Comparison of ENCODE assay signal across 8 cellular contexts in genomic region chr3:46098319-46098761, GRCh38.
A peak's percentile ranks its signal among the peaks of the same experiment; 100 is the strongest.
DNase-seq lines count a peak whose midpoint lies in the region; ATAC-seq, FAIRE-seq and TF ChIP-seq lines count a peak whose summit lies in the region.

No MANE protein-coding gene starts in this region.

- H3K4me3 ChIP-seq in bronchial epithelial cell (ENCODE audit: low read depth, low read length): no peak overlapping the region
- no peak overlapping the region for H3K4me3 ChIP-seq in rectal smooth muscle tissue (ENCODE audit: low read length)

- DNase-seq in GM12892 (ENCODE audit: insufficient read length): peak; percentile 30
- DNase-seq in RPMI8226: peak; percentile 83
- DNase-seq in bronchial epithelial cell (ENCODE audit: low read depth): peak; percentile 44
- DNase-seq in NCI-H1048 (lab: John Stamatoyannopoulos, UW): no peak
- DNase-seq in urothelium cell line (ENCODE audit: low spot score): no peak
- no peak for DNase-seq in OCI-M2 (lab: John Stamatoyannopoulos, UW; ENCODE audit: unreplicated experiment)

- H3K27me3 ChIP-seq in bronchial epithelial cell (ENCODE audit: control insufficient read depth, insufficient read depth, low read length) (no peaks in the 10 kb centered on the region), rectal smooth muscle tissue (ENCODE audit: control insufficient read depth, insufficient read depth, low read length) (no peaks in the 10 kb centered on the region)

- peak overlapping the region; percentile 33 for H3K27ac ChIP-seq in rectal smooth muscle tissue (ENCODE audit: low read depth, low read length)

- peak; percentile 87 for FAIRE-seq in GM12892 (lab: Jason Lieb, UNC)
- no peak for FAIRE-seq in bronchial epithelial cell (lab: Jason Lieb, UNC)
- FAIRE-seq in urothelium cell line (lab: Jason Lieb, UNC): no peak

- TF ChIP-seq POLR2A in GM12892 (IDR thresholded peaks at IDR 0.05; ENCODE audit: low read depth, low read length): 0 out of 2 replicates have a peak, but pooled peaks have one; percentile 25

- H3K36me3 ChIP-seq in bronchial epithelial cell (ENCODE audit: control insufficient read depth, insufficient read depth, low read length) (no peaks in the 10 kb centered on the region), rectal smooth muscle tissue (ENCODE audit: control insufficient read depth, insufficient read depth, low read length) (no peaks in the 10 kb centered on the region)

- H3K9ac ChIP-seq in rectal smooth muscle tissue (ENCODE audit: low read length): no peak overlapping the region

- peaks cover 2% of the 10 kb centered on the region for H3K4me1 ChIP-seq in rectal smooth muscle tissue (ENCODE audit: control insufficient read depth, insufficient read depth, low read length)

- peak; percentile 51 for ATAC-seq in HG02678 (IDR thresholded peaks at IDR 0.05; ENCODE audit: unreplicated experiment)

- TF ChIP-seq CTCF in bronchial epithelial cell (IDR thresholded peaks at IDR 0.05; ENCODE audit: insufficient read depth, low read length, severe bottlenecking): no peak

Comparison
In these comparisons a context has a peak if more than half of its experiments do, and no peak if none do; other contexts are left out.
1. DNase-seq: peak in GM12892 (single experiment), RPMI8226 (single experiment) and bronchial epithelial cell (single experiment); none in NCI-H1048 (single experiment), urothelium cell line (single experiment) and OCI-M2 (single experiment).